ENCODE assay signal across 8 cellular contexts in genomic region chr19:14113762-14114414, GRCh38. TPM values are rescaled to one million over a fixed set of nuclear protein-coding genes. Genes with fewer than 3 reads are reported as not detected.
DNase-seq lines count a peak whose midpoint lies in the region; ATAC-seq and TF ChIP-seq lines count a peak whose summit lies in the region.

No MANE protein-coding gene starts in this region.

- H3K9me3 ChIP-seq in fibroblast of lung (ENCODE audit: control insufficient read depth, insufficient read depth, low read depth, low read length): no peaks in the 10 kb centered on the region

- H3K27me3 Mint-ChIP-seq in activated CD8-positive, alpha-beta T cell treated with anti-CD3 and anti-CD28 coated beads, Interleukin-2, amount 10 ng/mL, durations not matched to agents 7 days and 5 days (ENCODE audit: low read depth): no peaks in the 10 kb centered on the region

- peak overlapping the region; percentile 82 for H3K27ac ChIP-seq in fibroblast of lung (ENCODE audit: insufficient read depth, low read length)

- POLR2A ChIA-PET in activated CD8-positive, alpha-beta T cell treated with anti-CD3 and anti-CD28 coated beads, Interleukin-2, amount 10 ng/mL, durations not matched to agents 7 days and 5 days (lab: Charles Lee): interaction anchor here (0.6 to 0.9 kb wide), 2 partner anchors 22 to 33 kb away, joined by 3 to 4 read pairs; no protein-coding TSS in a partner anchor

- H3K4me2 ChIP-seq in fibroblast of lung (ENCODE audit: extremely low read depth, insufficient read depth, low read length): no peak overlapping the region

- no peak for TF ChIP-seq CTCF in fibroblast of lung (conservative IDR thresholded peaks at IDR 0.05 in 1 of 2, IDR thresholded peaks at IDR 0.05 in 1 of 2; ENCODE audit: low read depth in 1 of 2, low read length in 2 of 2)
- TF ChIP-seq CTCF in omental fat pad (IDR thresholded peaks at IDR 0.05): no peak

- no peaks in the 10 kb centered on the region for H3K9me3 Mint-ChIP-seq in activated CD8-positive, alpha-beta T cell treated with anti-CD3 and anti-CD28 coated beads, Interleukin-2, amount 10 ng/mL, durations not matched to agents 7 days and 5 days (ENCODE audit: insufficient read depth)

- DNase-seq in activated effector memory CD4-positive, alpha-beta T cell treated with anti-CD3 and anti-CD28 coated beads, Interleukin-2, amount 50 U/mL, for 16 hours: peak; percentile 78
- no peak for DNase-seq in activated effector memory CD4-positive, alpha-beta T cell treated with Interleukin-2 at 50 U/mL for 16 hours
- DNase-seq in activated CD8-positive, alpha-beta T cell treated with anti-CD3 and anti-CD28 coated beads, Interleukin-2, amount 10 ng/mL, durations not matched to agents 7 days and 5 days: peak; percentile 57
- DNase-seq in fibroblast of lung (ENCODE audit: low read depth in 2 of 2): no peak
- DNase-seq in stimulated activated CD4-positive, alpha-beta T cell treated with anti-CD3 and anti-CD28 coated beads, Interleukin-15, amount 100 ng/mL, for 48 hours (ENCODE audit: low read depth in 2 of 2): peak; percentile 49 to 54
- no peak for DNase-seq in putamen (ENCODE audit: low spot score)
- no peak for DNase-seq in NCI-H1417 treated with DMSO at 0.1 percent for 48 hours (lab: John Stamatoyannopoulos, UW)
- no peak for DNase-seq in omental fat pad (ENCODE audit: low spot score)

- peaks cover 61% of the 10 kb centered on the region for H3K4me1 Mint-ChIP-seq in activated CD8-positive, alpha-beta T cell treated with anti-CD3 and anti-CD28 coated beads, Interleukin-2, amount 10 ng/mL, durations not matched to agents 7 days and 5 days (ENCODE audit: low read depth)

- H3K4me3 Mint-ChIP-seq in activated CD8-positive, alpha-beta T cell treated with anti-CD3 and anti-CD28 coated beads, Interleukin-2, amount 10 ng/mL, durations not matched to agents 7 days and 5 days: no peak overlapping the region

- no peak overlapping the region for H3K9ac ChIP-seq in fibroblast of lung (ENCODE audit: insufficient read depth, low read length)

- H3K4me3 ChIP-seq in fibroblast of lung (replicated peaks in 1 of 4; ENCODE audit: control extremely low read depth in 1 of 4, insufficient read depth in 1 of 4, low read depth in 3 of 4, low read length in 4 of 4): no peak overlapping the region

- H3K27ac Mint-ChIP-seq in activated CD8-positive, alpha-beta T cell treated with anti-CD3 and anti-CD28 coated beads, Interleukin-2, amount 10 ng/mL, durations not matched to agents 7 days and 5 days: peak overlapping the region; percentile 30

- H3K36me3 Mint-ChIP-seq in activated CD8-positive, alpha-beta T cell treated with anti-CD3 and anti-CD28 coated beads, Interleukin-2, amount 10 ng/mL, durations not matched to agents 7 days and 5 days (ENCODE audit: low read depth): peaks cover under 1% of the 10 kb centered on the region

- peaks cover 30% of the 10 kb centered on the region for H3K4me1 ChIP-seq in fibroblast of lung (ENCODE audit: control insufficient read depth, extremely low read depth, insufficient read depth, low read length)

- H3K27me3 ChIP-seq in fibroblast of lung (ENCODE audit: control insufficient read depth, insufficient read depth, low read length): no peaks in the 10 kb centered on the region

- H2AFZ ChIP-seq in fibroblast of lung (ENCODE audit: low read length): no peak overlapping the region

- CTCF ChIA-PET in activated CD8-positive, alpha-beta T cell treated with anti-CD3 and anti-CD28 coated beads, Interleukin-2, amount 10 ng/mL, durations not matched to agents 7 days and 5 days (lab: Charles Lee): interaction anchor here (0.6 to 6.2 kb wide), 16 partner anchors 10 to 250 kb away, joined by 3 to 45 read pairs (median 7); partner anchors contain the start of genes ASF1B and MISP3

- peaks cover 50% of the 10 kb centered on the region for H3K79me2 ChIP-seq in fibroblast of lung (ENCODE audit: control insufficient read depth, insufficient read depth, low read length)

- peaks cover 2% of the 10 kb centered on the region for H3K36me3 ChIP-seq in fibroblast of lung (ENCODE audit: control insufficient read depth, insufficient read depth, low read length)

- no peaks in the 10 kb centered on the region for H4K20me1 ChIP-seq in fibroblast of lung (ENCODE audit: control insufficient read depth, extremely low read depth, insufficient read depth, low read length)

- ATAC-seq in activated CD8-positive, alpha-beta T cell treated with anti-CD3 and anti-CD28 coated beads, Interleukin-2, amount 10 ng/mL, durations not matched to agents 7 days and 5 days: no peak
- ATAC-seq in omental fat pad (ENCODE audit: low FRiP score): no peak

RNA-seq across cellular contexts. Expression of gene PRKACA, which starts 3.7 kb away (rescaled TPM):
- total RNA-seq in activated CD8-positive, alpha-beta T cell treated with anti-CD3 and anti-CD28 coated beads, Interleukin-2, amount 10 ng/mL, durations not matched to agents 7 days and 5 days: 10 to 100 TPM; 69.2 to 72.4 TPM
- 30.6 and 43.6 TPM in 2 replicates for total RNA-seq in fibroblast of lung
- polyA plus RNA-seq in fibroblast of lung: 67.4 and 104 TPM in 2 replicates
- polyA plus RNA-seq in fibroblast of lung (2012): 82.7 and 108 TPM in 2 replicates
- polyA minus RNA-seq in fibroblast of lung (ENCODE audit: low replicate concordance): 109 and 215 TPM in 2 replicates
- 10 to 100 TPM; 31.5 to 56.1 (median 45.1) TPM for total RNA-seq in omental fat pad

RNA-seq across cellular contexts. Expression of gene ASF1B, which starts 22.5 kb away (rescaled TPM):
- total RNA-seq in activated CD8-positive, alpha-beta T cell treated with anti-CD3 and anti-CD28 coated beads, Interleukin-2, amount 10 ng/mL, durations not matched to agents 7 days and 5 days: 100 to 1,000 TPM; 131 TPM
- total RNA-seq in fibroblast of lung (0.26 and 2.6 TPM in 2 replicates), omental fat pad (1 to 10 TPM in 1 of 4 donors, under 1 TPM in 2, not detected in 1; 0.37 to 2.5 (median 0.95) TPM)
- polyA plus RNA-seq in fibroblast of lung: 6.5 and 26.2 TPM in 2 replicates
- 6.4 and 27.2 TPM in 2 replicates for polyA plus RNA-seq in fibroblast of lung (2012)
- polyA minus RNA-seq in fibroblast of lung (ENCODE audit: low replicate concordance): 5.1 and 35.9 TPM in 2 replicates

RNA-seq across cellular contexts. Expression of gene SAMD1, which starts 23.3 kb away (rescaled TPM):
- 10 to 100 TPM; 72.0 to 76.1 TPM for total RNA-seq in activated CD8-positive, alpha-beta T cell treated with anti-CD3 and anti-CD28 coated beads, Interleukin-2, amount 10 ng/mL, durations not matched to agents 7 days and 5 days
- total RNA-seq in fibroblast of lung: 19.0 and 24.1 TPM in 2 replicates
- polyA plus RNA-seq in fibroblast of lung: 7.3 and 14.5 TPM in 2 replicates
- 17.3 and 32.4 TPM in 2 replicates for polyA plus RNA-seq in fibroblast of lung (2012)
- 20.4 and 24.4 TPM in 2 replicates for polyA minus RNA-seq in fibroblast of lung (ENCODE audit: low replicate concordance)
- 10 to 100 TPM in 2 of 4 donors, 1 to 10 TPM in 2; 8.6 to 22.5 (median 10.8) TPM for total RNA-seq in omental fat pad

RNA-seq across cellular contexts. Expression of gene C19orf67, which starts 28.3 kb away (rescaled TPM):
- total RNA-seq in activated CD8-positive, alpha-beta T cell treated with anti-CD3 and anti-CD28 coated beads, Interleukin-2, amount 10 ng/mL, durations not matched to agents 7 days and 5 days: not detected
- total RNA-seq in fibroblast of lung: not detected in 2 replicates
- polyA plus RNA-seq in fibroblast of lung: not detected in 2 replicates
- polyA plus RNA-seq in fibroblast of lung (2012): not detected in 2 replicates
- not detected in 2 replicates for polyA minus RNA-seq in fibroblast of lung (ENCODE audit: low replicate concordance)
- not detected for total RNA-seq in omental fat pad

RNA-seq across cellular contexts. Expression of gene MISP3, which starts 41.3 kb away (rescaled TPM):
- 1 to 10 TPM; 1.0 to 1.1 TPM for total RNA-seq in activated CD8-positive, alpha-beta T cell treated with anti-CD3 and anti-CD28 coated beads, Interleukin-2, amount 10 ng/mL, durations not matched to agents 7 days and 5 days
- total RNA-seq in fibroblast of lung: 0.77 and 0.83 TPM in 2 replicates
- 0.33 and 0.41 TPM in 2 replicates for polyA plus RNA-seq in fibroblast of lung
- 0.55 and 0.67 TPM in 2 replicates for polyA plus RNA-seq in fibroblast of lung (2012)
- not detected in 2 replicates for polyA minus RNA-seq in fibroblast of lung (ENCODE audit: low replicate concordance)
- total RNA-seq in omental fat pad: 1 to 10 TPM in 3 of 4 donors, not detected in 1; 1.6 to 3.0 (median 2.8) TPM

Comparison
In these comparisons a context has a peak if more than half of its experiments do, and no peak if none do; other contexts are left out.
1. DNase-seq: peak in activated effector memory CD4-positive, alpha-beta T cell treated with anti-CD3 and anti-CD28 coated beads, Interleukin-2, amount 50 U/mL, for 16 hours (single experiment), activated CD8-positive, alpha-beta T cell treated with anti-CD3 and anti-CD28 coated beads, Interleukin-2, amount 10 ng/mL, durations not matched to agents 7 days and 5 days (single experiment) and stimulated activated CD4-positive, alpha-beta T cell treated with anti-CD3 and anti-CD28 coated beads, Interleukin-15, amount 100 ng/mL, for 48 hours (2 of 2); none in activated effector memory CD4-positive, alpha-beta T cell treated with Interleukin-2 at 50 U/mL for 16 hours (single experiment), fibroblast of lung (0 of 2), putamen (single experiment), NCI-H1417 treated with DMSO at 0.1 percent for 48 hours (single experiment) and omental fat pad (single experiment).
2. RNA of gene ASF1B, which starts 22.5 kb away (total RNA-seq): 131 TPM in activated CD8-positive, alpha-beta T cell treated with anti-CD3 and anti-CD28 coated beads, Interleukin-2, amount 10 ng/mL, durations not matched to agents 7 days and 5 days; 0.26 to 2.6 TPM in fibroblast of lung and 0.37 to 2.5 TPM in omental fat pad; every median in the first group is over 10 times any median in the second.